ENCODE assay signal across 1 cellular context in genomic region chrX:109472939-109473713, GRCh38.
TF ChIP-seq lines count a peak whose summit lies in the region.

No MANE protein-coding gene starts in this region.

TF ChIP-seq in GM12878, 131 proteins besides CTCF, POLR2A, EP300 and RAD21 (continued from another document):
- TF ChIP-seq ATF3 (IDR thresholded peaks at IDR 0.05; ENCODE audit: borderline replicate concordance, extremely low read depth, low read depth, low read length), result no peak
- TF ChIP-seq RBBP5 (conservative IDR thresholded peaks at IDR 0.05), result no peak
- TF ChIP-seq KDM1A (IDR thresholded peaks at IDR 0.05; ENCODE audit: borderline replicate concordance), result no peak
- TF ChIP-seq ZZZ3 (IDR thresholded peaks at IDR 0.05; ENCODE audit: control insufficient read depth, insufficient read length, low read depth), result no peak
- no peak for TF ChIP-seq RAD51 (IDR thresholded peaks at IDR 0.05)
- TF ChIP-seq, protein P1, sequence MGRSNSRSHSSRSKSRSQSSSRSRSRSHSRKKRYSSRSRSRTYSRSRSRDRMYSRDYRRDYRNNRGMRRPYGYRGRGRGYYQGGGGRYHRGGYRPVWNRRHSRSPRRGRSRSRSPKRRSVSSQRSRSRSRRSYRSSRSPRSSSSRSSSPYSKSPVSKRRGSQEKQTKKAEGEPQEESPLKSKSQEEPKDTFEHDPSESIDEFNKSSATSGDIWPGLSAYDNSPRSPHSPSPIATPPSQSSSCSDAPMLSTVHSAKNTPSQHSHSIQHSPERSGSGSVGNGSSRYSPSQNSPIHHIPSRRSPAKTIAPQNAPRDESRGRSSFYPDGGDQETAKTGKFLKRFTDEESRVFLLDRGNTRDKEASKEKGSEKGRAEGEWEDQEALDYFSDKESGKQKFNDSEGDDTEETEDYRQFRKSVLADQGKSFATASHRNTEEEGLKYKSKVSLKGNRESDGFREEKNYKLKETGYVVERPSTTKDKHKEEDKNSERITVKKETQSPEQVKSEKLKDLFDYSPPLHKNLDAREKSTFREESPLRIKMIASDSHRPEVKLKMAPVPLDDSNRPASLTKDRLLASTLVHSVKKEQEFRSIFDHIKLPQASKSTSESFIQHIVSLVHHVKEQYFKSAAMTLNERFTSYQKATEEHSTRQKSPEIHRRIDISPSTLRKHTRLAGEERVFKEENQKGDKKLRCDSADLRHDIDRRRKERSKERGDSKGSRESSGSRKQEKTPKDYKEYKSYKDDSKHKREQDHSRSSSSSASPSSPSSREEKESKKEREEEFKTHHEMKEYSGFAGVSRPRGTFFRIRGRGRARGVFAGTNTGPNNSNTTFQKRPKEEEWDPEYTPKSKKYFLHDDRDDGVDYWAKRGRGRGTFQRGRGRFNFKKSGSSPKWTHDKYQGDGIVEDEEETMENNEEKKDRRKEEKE (IDR thresholded peaks at IDR 0.05), result no peak
- no peak for TF ChIP-seq NFXL1 (IDR thresholded peaks at IDR 0.05; ENCODE audit: borderline replicate concordance)
- TF ChIP-seq, protein P2, sequence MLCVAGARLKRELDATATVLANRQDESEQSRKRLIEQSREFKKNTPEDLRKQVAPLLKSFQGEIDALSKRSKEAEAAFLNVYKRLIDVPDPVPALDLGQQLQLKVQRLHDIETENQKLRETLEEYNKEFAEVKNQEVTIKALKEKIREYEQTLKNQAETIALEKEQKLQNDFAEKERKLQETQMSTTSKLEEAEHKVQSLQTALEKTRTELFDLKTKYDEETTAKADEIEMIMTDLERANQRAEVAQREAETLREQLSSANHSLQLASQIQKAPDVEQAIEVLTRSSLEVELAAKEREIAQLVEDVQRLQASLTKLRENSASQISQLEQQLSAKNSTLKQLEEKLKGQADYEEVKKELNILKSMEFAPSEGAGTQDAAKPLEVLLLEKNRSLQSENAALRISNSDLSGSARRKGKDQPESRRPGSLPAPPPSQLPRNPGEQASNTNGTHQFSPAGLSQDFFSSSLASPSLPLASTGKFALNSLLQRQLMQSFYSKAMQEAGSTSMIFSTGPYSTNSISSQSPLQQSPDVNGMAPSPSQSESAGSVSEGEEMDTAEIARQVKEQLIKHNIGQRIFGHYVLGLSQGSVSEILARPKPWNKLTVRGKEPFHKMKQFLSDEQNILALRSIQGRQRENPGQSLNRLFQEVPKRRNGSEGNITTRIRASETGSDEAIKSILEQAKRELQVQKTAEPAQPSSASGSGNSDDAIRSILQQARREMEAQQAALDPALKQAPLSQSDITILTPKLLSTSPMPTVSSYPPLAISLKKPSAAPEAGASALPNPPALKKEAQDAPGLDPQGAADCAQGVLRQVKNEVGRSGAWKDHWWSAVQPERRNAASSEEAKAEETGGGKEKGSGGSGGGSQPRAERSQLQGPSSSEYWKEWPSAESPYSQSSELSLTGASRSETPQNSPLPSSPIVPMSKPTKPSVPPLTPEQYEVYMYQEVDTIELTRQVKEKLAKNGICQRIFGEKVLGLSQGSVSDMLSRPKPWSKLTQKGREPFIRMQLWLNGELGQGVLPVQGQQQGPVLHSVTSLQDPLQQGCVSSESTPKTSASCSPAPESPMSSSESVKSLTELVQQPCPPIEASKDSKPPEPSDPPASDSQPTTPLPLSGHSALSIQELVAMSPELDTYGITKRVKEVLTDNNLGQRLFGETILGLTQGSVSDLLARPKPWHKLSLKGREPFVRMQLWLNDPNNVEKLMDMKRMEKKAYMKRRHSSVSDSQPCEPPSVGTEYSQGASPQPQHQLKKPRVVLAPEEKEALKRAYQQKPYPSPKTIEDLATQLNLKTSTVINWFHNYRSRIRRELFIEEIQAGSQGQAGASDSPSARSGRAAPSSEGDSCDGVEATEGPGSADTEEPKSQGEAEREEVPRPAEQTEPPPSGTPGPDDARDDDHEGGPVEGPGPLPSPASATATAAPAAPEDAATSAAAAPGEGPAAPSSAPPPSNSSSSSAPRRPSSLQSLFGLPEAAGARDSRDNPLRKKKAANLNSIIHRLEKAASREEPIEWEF (IDR thresholded peaks at IDR 0.05; ENCODE audit: insufficient replicate concordance, low read depth, low read length), result no peak
- no peak for TF ChIP-seq POU2F2 (IDR thresholded peaks at IDR 0.05; ENCODE audit: borderline replicate concordance, low read depth, low read length)
- no peak for TF ChIP-seq SIN3A (IDR thresholded peaks at IDR 0.05; ENCODE audit: low read depth, low read length)
- TF ChIP-seq, protein P3, sequence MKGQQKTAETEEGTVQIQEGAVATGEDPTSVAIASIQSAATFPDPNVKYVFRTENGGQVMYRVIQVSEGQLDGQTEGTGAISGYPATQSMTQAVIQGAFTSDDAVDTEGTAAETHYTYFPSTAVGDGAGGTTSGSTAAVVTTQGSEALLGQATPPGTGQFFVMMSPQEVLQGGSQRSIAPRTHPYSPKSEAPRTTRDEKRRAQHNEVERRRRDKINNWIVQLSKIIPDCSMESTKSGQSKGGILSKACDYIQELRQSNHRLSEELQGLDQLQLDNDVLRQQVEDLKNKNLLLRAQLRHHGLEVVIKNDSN (IDR thresholded peaks at IDR 0.05; ENCODE audit: borderline replicate concordance, extremely low read length, insufficient read depth, low read depth, low read length), result no peak
- no peak for TF ChIP-seq DPF2 (IDR thresholded peaks at IDR 0.05)
TF ChIP-seq in GM12878: peak in this region for 0.
